In genomic region chr3:58084788-58085543, GRCh38 we compare ENCODE assay signal across 11 cellular contexts.
DNase-seq lines count a peak whose midpoint lies in the region; ATAC-seq and TF ChIP-seq lines count a peak whose summit lies in the region.
"Had no signal": no experiment of that assay in that cellular context is flagged by ENCODE, and none has a peak within 500 bp of the region (broad histone marks: within the 10 kb centered on the region; RNA-seq: fewer than 3 reads in every experiment).

No MANE protein-coding gene starts in this region.

- H3K27ac Mint-ChIP-seq in natural killer cell: peak overlapping the region; percentile 27 to 66

- no peaks in the 10 kb centered on the region for H3K27me3 Mint-ChIP-seq in natural killer cell (ENCODE audit: low read depth in 2 of 2)

- no peaks in the 10 kb centered on the region for H3K36me3 Mint-ChIP-seq in natural killer cell

- no peaks in the 10 kb centered on the region for H3K9me3 Mint-ChIP-seq in natural killer cell
- H3K9me3 Mint-ChIP-seq: activated naive CD4-positive, alpha-beta T cell treated with anti-CD3 and anti-CD28 coated beads, Interleukin-2, amount 50 U/mL, for 72 hours had no signal

- TF ChIP-seq CTCF in natural killer cell (IDR thresholded peaks at IDR 0.05): no peak

- DNase-seq in RPMI8226 (peak; percentile 7), natural killer cell (no peak), SK-N-DZ (ENCODE audit: low spot score) (no peak), DMS153 (lab: John Stamatoyannopoulos, UW) (no peak), SIG-M5 treated with dmso at 0.1 percent for 504 hours (lab: John Stamatoyannopoulos, UW; ENCODE audit: unreplicated experiment) (no peak)
- DNase-seq in stimulated activated CD4-positive, alpha-beta T cell treated with anti-CD3 and anti-CD28 coated beads, Interleukin-4, amount 100 ng/mL, for 24 hours: no peak
- DNase-seq: foreskin keratinocyte had no signal

- intact Hi-C loops in natural killer cell (cut with micrococcal nuclease): no loop called here

- H3K4me3 Mint-ChIP-seq in natural killer cell: peak overlapping the region; percentile 54

- ATAC-seq in GM18861 (IDR thresholded peaks at IDR 0.05; ENCODE audit: unreplicated experiment): peak; percentile 68
- peak; percentile 84 for ATAC-seq in GM21825 (IDR thresholded peaks at IDR 0.05; ENCODE audit: unreplicated experiment)
- ATAC-seq in natural killer cell: peak; percentile 19 to 61 (median 31)
- ATAC-seq: foreskin keratinocyte, SK-N-SH treated with all-trans-retinoic acid at 6 μM for 48 hours had no signal

- H3K4me1 Mint-ChIP-seq in natural killer cell: peaks cover 18 to 19% of the 10 kb centered on the region in 2 donors

Comparison
In these comparisons a context has a peak if more than half of its experiments do, and no peak if none do; other contexts are left out.
1. ATAC-seq: peak in every context shown above with its lines; median percentile 84 in GM21825; 68 in GM18861; 31 in natural killer cell.